Comparison of ENCODE assay signal across 13 cellular contexts in the genomic region with DNA sequence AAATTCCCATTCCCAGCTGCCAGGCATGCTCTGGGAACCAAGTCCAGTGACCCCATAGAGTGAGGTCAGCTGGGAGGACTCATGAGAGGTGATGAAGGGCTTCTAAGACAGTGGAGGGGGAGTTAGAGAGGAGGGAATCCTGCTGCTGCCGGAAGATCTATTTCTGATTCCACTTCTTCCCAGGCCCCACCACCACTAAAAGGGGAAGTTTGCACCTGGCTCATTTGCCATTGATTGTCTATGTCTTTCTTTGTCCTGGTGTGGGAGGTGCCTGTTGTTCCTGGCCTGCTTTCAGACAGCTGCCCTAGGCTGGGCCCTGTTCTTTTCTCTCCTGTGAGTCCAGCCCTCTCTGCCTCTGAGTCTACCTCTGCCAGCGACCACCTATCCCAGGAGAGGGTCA. TPM values are rescaled to one million over a fixed set of nuclear protein-coding genes. Genes with fewer than 3 reads are reported as not detected.
DNase-seq lines count a peak whose midpoint lies in the region; ATAC-seq and TF ChIP-seq lines count a peak whose summit lies in the region.
"Had no signal": no experiment of that assay in that cellular context is flagged by ENCODE, and none has a peak within 500 bp of the region (broad histone marks: within the 10 kb centered on the region; RNA-seq: fewer than 3 reads in every experiment).

No MANE protein-coding gene starts in this region.

- POLR2A ChIA-PET in RWPE1 (lab: Yijun Ruan, JAX; ENCODE audit: low non-redundant PET), result no interaction called here

- no peaks in the 10 kb centered on the region for H3K4me1 Mint-ChIP-seq in immature natural killer cell
- H3K4me1 Mint-ChIP-seq: CD4-positive, CD25-positive, alpha-beta regulatory T cell had no signal

- H3K27me3 Mint-ChIP-seq in immature natural killer cell (ENCODE audit: low read depth in 3 of 3), result peaks cover 2 to 18% (median 5%) of the 10 kb centered on the region in 3 donors

- DNase-seq in COLO668 (lab: John Stamatoyannopoulos, UW; ENCODE audit: unreplicated experiment) (peak; percentile 20), NCI-H146 (lab: John Stamatoyannopoulos, UW) (peak; percentile 90), RWPE1 (ENCODE audit: low spot score) (no peak), kidney glomerular epithelial cell (lab: John Stamatoyannopoulos, UW) (peak; percentile 24), immature natural killer cell (no peak)
- no peak for DNase-seq in activated CD4-positive, alpha-beta T cell treated with anti-CD3 and anti-CD28 coated beads for 48 hours
- DNase-seq: activated CD8-positive, alpha-beta memory T cell treated with anti-CD3 and anti-CD28 coated beads, Interleukin-2, amount 50 U/mL, for 4 hours; CD4-positive, CD25-positive, alpha-beta regulatory T cell; KG1; naive B cell had no signal

- CTCF ChIA-PET in RWPE1 (lab: Yijun Ruan, JAX), result interaction anchor here (1.1 kb wide), 1 partner anchor 9 kb away, joined by 5 read pairs; no protein-coding TSS in a partner anchor

- ATAC-seq in HG02885 (IDR thresholded peaks at IDR 0.05; ENCODE audit: poor library complexity, unreplicated experiment) (no peak), GM18909 (IDR thresholded peaks at IDR 0.05; ENCODE audit: poor library complexity, unreplicated experiment) (no peak)

- H3K27ac Mint-ChIP-seq in immature natural killer cell, result no peak overlapping the region
- H3K27ac Mint-ChIP-seq: CD4-positive, CD25-positive, alpha-beta regulatory T cell; naive B cell had no signal

- H3K36me3 Mint-ChIP-seq in immature natural killer cell, result no peaks in the 10 kb centered on the region
- H3K36me3 Mint-ChIP-seq: CD4-positive, CD25-positive, alpha-beta regulatory T cell; naive B cell had no signal

- TF ChIP-seq CTCF in RWPE1 (conservative IDR thresholded peaks at IDR 0.05; ENCODE audit: low read depth), result no peak

- peaks cover 0 to 1% (median 0%) of the 10 kb centered on the region in 6 donors for H3K9me3 Mint-ChIP-seq in immature natural killer cell

- H3K4me3 Mint-ChIP-seq in immature natural killer cell, result no peak overlapping the region
- H3K4me3 Mint-ChIP-seq: CD4-positive, CD25-positive, alpha-beta regulatory T cell; naive B cell had no signal

- H3K27ac ChIP-seq in RWPE1, result peak overlapping the region; percentile 100

RNA-seq across cellular contexts. Expression of a gene that starts 3.0 kb away (rescaled TPM):
- polyA plus RNA-seq in immature natural killer cell, result not detected
- polyA plus RNA-seq: CD4-positive, CD25-positive, alpha-beta regulatory T cell had no signal

RNA-seq across cellular contexts. Expression of a gene that starts 22.4 kb away (rescaled TPM):
- not detected for polyA plus RNA-seq in immature natural killer cell
- polyA plus RNA-seq: CD4-positive, CD25-positive, alpha-beta regulatory T cell; urinary bladder had no signal

RNA-seq across cellular contexts. Expression of a gene that starts 24.1 kb away (rescaled TPM):
- not detected for polyA plus RNA-seq in immature natural killer cell
- polyA plus RNA-seq: CD4-positive, CD25-positive, alpha-beta regulatory T cell had no signal

RNA-seq across cellular contexts. Expression of a gene that starts 44.1 kb away (rescaled TPM):
- polyA plus RNA-seq in immature natural killer cell, result under 1 TPM in 1 of 3 donors, not detected in 2; 0.82 TPM
- polyA plus RNA-seq: CD4-positive, CD25-positive, alpha-beta regulatory T cell; urinary bladder had no signal

RNA-seq across cellular contexts. Expression of a gene that starts 56.9 kb away (rescaled TPM):
- not detected for polyA plus RNA-seq in immature natural killer cell
- polyA plus RNA-seq: CD4-positive, CD25-positive, alpha-beta regulatory T cell; urinary bladder had no signal

Comparison
In these comparisons a context has a peak if more than half of its experiments do, and no peak if none do; other contexts are left out.
1. DNase-seq: peak in COLO668 (single experiment), NCI-H146 (single experiment) and kidney glomerular epithelial cell (single experiment); none in RWPE1 (single experiment), activated CD4-positive, alpha-beta T cell treated with anti-CD3 and anti-CD28 coated beads for 48 hours (single experiment) and immature natural killer cell (0 of 3).